In genomic region chr5:115542076-115542475, GRCh38 we compare ENCODE assay signal across 8 cellular contexts. TPM values are rescaled to one million over a fixed set of nuclear protein-coding genes. Genes with fewer than 3 reads are reported as not detected.
A peak's percentile ranks its signal among the peaks of the same experiment; 100 is the strongest.
DNase-seq lines count a peak whose midpoint lies in the region; ATAC-seq, FAIRE-seq and TF ChIP-seq lines count a peak whose summit lies in the region.

No MANE protein-coding gene starts in this region.

- intact Hi-C loops in naive thymus-derived CD4-positive, alpha-beta T cell (cut with micrococcal nuclease): loop anchor here (2.0 to 5.0 kb wide), 3 partner anchors 13 to 45 kb away; no protein-coding TSS in a partner anchor

- no peaks in the 10 kb centered on the region for H3K27me3 ChIP-seq in BJ (ENCODE audit: control insufficient read depth, insufficient read depth, low read length)
- H3K27me3 ChIP-seq in HUES64 (ENCODE audit: insufficient read depth, low read length): no peaks in the 10 kb centered on the region
- H3K27me3 ChIP-seq in bronchial epithelial cell (ENCODE audit: control insufficient read depth, insufficient read depth, low read length): no peaks in the 10 kb centered on the region
- no peaks in the 10 kb centered on the region for H3K27me3 ChIP-seq in naive thymus-derived CD4-positive, alpha-beta T cell (ENCODE audit: control insufficient read depth in 2 of 2, insufficient read depth in 2 of 2, low read length in 2 of 2)

- peak overlapping the region; percentile 38 for H3K9ac ChIP-seq in HUES64 (ENCODE audit: low read depth, low read length)

- FAIRE-seq in bronchial epithelial cell (lab: Jason Lieb, UNC): no peak

- H3K9me3 ChIP-seq in HUES64 (ENCODE audit: insufficient read depth, low read depth, low read length): peaks cover 17% of the 10 kb centered on the region
- peaks cover 0 to 5% (median 4%) of the 10 kb centered on the region in 3 experiments for H3K9me3 ChIP-seq in naive thymus-derived CD4-positive, alpha-beta T cell (ENCODE audit: control insufficient read depth in 2 of 3, low read length in 3 of 3)

- TF ChIP-seq CTCF in BJ (IDR thresholded peaks at IDR 0.05; ENCODE audit: insufficient read depth, low read depth, low read length): no peak
- no peak for TF ChIP-seq CTCF in bronchial epithelial cell (IDR thresholded peaks at IDR 0.05; ENCODE audit: insufficient read depth, low read length, severe bottlenecking)

- peaks cover 0 to 21% (median 2%) of the 10 kb centered on the region in 11 donors for H3K9me3 Mint-ChIP-seq in naive thymus-derived CD4-positive, alpha-beta T cell

- peak overlapping the region in 4 of 9 donors; percentile 25 to 93 (median 50) for H3K27ac Mint-ChIP-seq in naive thymus-derived CD4-positive, alpha-beta T cell

- CTCF ChIA-PET in BJ (lab: Yijun Ruan, JAX): no interaction called here
- CTCF ChIA-PET in naive thymus-derived CD4-positive, alpha-beta T cell (lab: Charles Lee): no interaction called here

- peaks cover 56 to 75% (median 69%) of the 10 kb centered on the region in 7 donors for H3K4me1 Mint-ChIP-seq in naive thymus-derived CD4-positive, alpha-beta T cell

- DNase-seq in BJ (ENCODE audit: low read depth) (no peak), bronchial epithelial cell (ENCODE audit: low read depth) (peak; percentile 15), middle frontal gyrus (ENCODE audit: extremely low spot score, low spot score) (no peak), NCI-H1048 (lab: John Stamatoyannopoulos, UW) (no peak), amygdala (lab: John Stamatoyannopoulos, UW) (no peak)
- no peak for DNase-seq in naive thymus-derived CD4-positive, alpha-beta T cell

- peaks cover 43% of the 10 kb centered on the region for H3K4me1 ChIP-seq in HUES64 (ENCODE audit: insufficient read depth, low read length)
- peaks cover 41 to 53% of the 10 kb centered on the region in 2 donors for H3K4me1 ChIP-seq in naive thymus-derived CD4-positive, alpha-beta T cell (ENCODE audit: control insufficient read depth in 2 of 2, insufficient read depth in 2 of 2, low read length in 2 of 2)

- H3K4me3 Mint-ChIP-seq in naive thymus-derived CD4-positive, alpha-beta T cell: peak overlapping the region; percentile 94 to 100 (median 96)

- H3K36me3 ChIP-seq in BJ (ENCODE audit: control insufficient read depth, insufficient read depth, low read length) (peaks cover 2% of the 10 kb centered on the region; the same call in 1 of the 2 replicates), HUES64 (ENCODE audit: insufficient read depth, low read length) (peaks cover 62% of the 10 kb centered on the region), bronchial epithelial cell (ENCODE audit: control insufficient read depth, insufficient read depth, low read length) (peaks cover 4% of the 10 kb centered on the region)
- peaks cover 0 to 4% (median 0%) of the 10 kb centered on the region in 3 experiments for H3K36me3 ChIP-seq in naive thymus-derived CD4-positive, alpha-beta T cell (ENCODE audit: control insufficient read depth in 2 of 3, insufficient read depth in 3 of 3, low read length in 3 of 3)

- H3K4me3 ChIP-seq in BJ (ENCODE audit: low read depth, low read length) (peak overlapping the region; percentile 79), HUES64 (ENCODE audit: low read length) (peak overlapping the region; percentile 77), bronchial epithelial cell (ENCODE audit: low read depth, low read length) (peak overlapping the region; percentile 70)
- H3K4me3 ChIP-seq in naive thymus-derived CD4-positive, alpha-beta T cell (ENCODE audit: low read length): peak overlapping the region; percentile 70

- no peak for ATAC-seq in naive thymus-derived CD4-positive, alpha-beta T cell
- no peak for ATAC-seq in HG03565 (IDR thresholded peaks at IDR 0.05; ENCODE audit: unreplicated experiment)

- H3K36me3 Mint-ChIP-seq in naive thymus-derived CD4-positive, alpha-beta T cell: peaks cover 6 to 59% (median 36%) of the 10 kb centered on the region in 5 donors

- no peaks in the 10 kb centered on the region for H3K27me3 Mint-ChIP-seq in naive thymus-derived CD4-positive, alpha-beta T cell

- POLR2A ChIA-PET in BJ (lab: Charles Lee): no interaction called here
- POLR2A ChIA-PET in naive thymus-derived CD4-positive, alpha-beta T cell (lab: Charles Lee): no interaction called here

- H3K27ac ChIP-seq in HUES64 (ENCODE audit: low read depth, low read length): no peak overlapping the region
- H3K27ac ChIP-seq in naive thymus-derived CD4-positive, alpha-beta T cell (ENCODE audit: low read depth, low read length): no peak overlapping the region

- 49% methylated on average over 3 of the region's 3 CpGs for WGBS in HUES64

RNA-seq across cellular contexts. Expression of gene FEM1C, which starts 2.5 kb away (rescaled TPM):
- 4.5 and 9.3 TPM in 2 replicates for polyA plus RNA-seq in BJ (2011; rRNA removed)
- polyA minus RNA-seq in BJ (2011; rRNA and poly(A)+ RNA removed): 8.6 and 10.3 TPM in 2 replicates
- polyA plus RNA-seq in HUES64 (2013, experiment 1 of 2): 11.0 TPM
- polyA plus RNA-seq in HUES64 (2013, experiment 2 of 2): 12.3 TPM
- total RNA-seq in bronchial epithelial cell: 11.8 and 14.5 TPM in 2 replicates
- 10 to 100 TPM; 14.9 to 33.1 (median 18.5) TPM for total RNA-seq in naive thymus-derived CD4-positive, alpha-beta T cell
- polyA plus RNA-seq in naive thymus-derived CD4-positive, alpha-beta T cell: 1 to 10 TPM; 2.0 to 2.7 TPM
